Comparison of ENCODE assay signal across 9 cellular contexts in the genomic region with DNA sequence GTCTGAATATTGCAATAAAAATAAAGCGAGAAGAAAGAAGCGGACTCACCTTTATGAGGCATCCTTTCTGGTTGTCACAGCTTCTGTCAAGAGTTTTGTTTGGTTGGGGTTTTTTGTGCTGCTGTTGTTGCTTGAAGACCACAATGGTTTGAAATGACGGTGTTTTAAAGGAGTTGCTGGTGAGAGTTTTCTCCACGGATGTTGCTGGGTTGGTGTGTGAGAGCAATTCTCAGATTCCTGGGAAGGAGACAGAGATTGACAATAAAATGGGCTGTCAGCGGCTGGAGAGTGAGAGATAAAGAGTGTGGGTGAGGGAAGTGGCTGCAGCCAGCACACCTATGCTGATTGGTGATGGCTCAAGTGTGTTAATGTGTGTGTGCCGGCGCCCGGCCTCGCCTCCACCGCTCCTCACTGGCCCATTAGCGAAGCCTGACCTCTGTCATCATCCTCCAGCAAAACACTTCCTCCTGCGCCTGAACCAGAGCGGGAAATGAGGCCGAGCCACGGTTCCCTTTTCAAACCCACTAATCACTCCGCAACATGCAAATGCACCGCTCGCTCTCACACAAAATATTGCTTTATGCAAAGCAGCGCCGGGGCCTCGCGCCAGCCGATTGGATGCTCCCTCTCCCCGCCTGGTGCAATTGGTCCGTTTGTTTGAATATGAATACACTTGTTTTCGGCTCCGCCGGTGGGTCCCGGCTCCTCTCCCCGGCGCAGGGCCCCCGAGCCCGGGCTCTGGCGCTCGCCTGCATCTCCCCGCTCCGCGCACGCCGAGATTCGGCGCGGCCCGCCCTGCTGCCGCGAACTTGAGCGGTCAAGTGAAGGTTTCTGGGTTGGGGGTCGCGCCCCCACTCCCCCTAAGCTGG. TPM values are rescaled to one million over a fixed set of nuclear protein-coding genes. Genes with fewer than 3 reads are reported as not detected.
DNase-seq lines count a peak whose midpoint lies in the region; ATAC-seq and TF ChIP-seq lines count a peak whose summit lies in the region.
"Had no signal": no experiment of that assay in that cellular context is flagged by ENCODE, and none has a peak within 500 bp of the region (broad histone marks: within the 10 kb centered on the region; RNA-seq: fewer than 3 reads in every experiment).

A gene (minus strand): TSS at position 544 of the 869 bp plus-strand sequence. CDS start 4,911 bp downstream, outside the sequence.

- no peaks in the 10 kb centered on the region for H3K9me3 ChIP-seq in CD4-positive, CD25-positive, alpha-beta regulatory T cell (ENCODE audit: control insufficient read depth in 2 of 2, low read length in 2 of 2)

- H3K4me1 ChIP-seq in CD4-positive, CD25-positive, alpha-beta regulatory T cell (ENCODE audit: control insufficient read depth, insufficient read depth, low read length, poor library complexity, severe bottlenecking), result peaks cover 66% of the 10 kb centered on the region

- peak; percentile 28 to 49 for ATAC-seq in CD4-positive, CD25-positive, alpha-beta regulatory T cell (ENCODE audit: low read depth in 2 of 2)
- peak; percentile 38 for ATAC-seq in GM19025 (IDR thresholded peaks at IDR 0.05; ENCODE audit: low read depth, unreplicated experiment)
- ATAC-seq in HG03159 (IDR thresholded peaks at IDR 0.05; ENCODE audit: unreplicated experiment), result peak; percentile 69

- H3K36me3 ChIP-seq in CD4-positive, CD25-positive, alpha-beta regulatory T cell (ENCODE audit: control insufficient read depth, insufficient read depth, low read length), result no peaks in the 10 kb centered on the region

- no peak for TF ChIP-seq CTCF in glutamatergic neuron (IDR thresholded peaks at IDR 0.05; ENCODE audit: partially characterized antibody, unreplicated experiment)

- peaks cover 87% of the 10 kb centered on the region for H3K27me3 Mint-ChIP-seq in CD4-positive, CD25-positive, alpha-beta regulatory T cell
- peaks cover 76% of the 10 kb centered on the region for H3K27me3 Mint-ChIP-seq in activated naive CD4-positive, alpha-beta T cell treated with anti-CD3 and anti-CD28 coated beads for 36 hours (ENCODE audit: low read depth)
- peaks cover 54% of the 10 kb centered on the region for H3K27me3 Mint-ChIP-seq in glutamatergic neuron (ENCODE audit: unreplicated experiment)

- peak; percentile 31 to 61 (median 45) for DNase-seq in CD4-positive, CD25-positive, alpha-beta regulatory T cell
- DNase-seq in NCI-H446 (lab: John Stamatoyannopoulos, UW), result peak; percentile 98 to 99
- peak; percentile 82 for DNase-seq in activated naive CD4-positive, alpha-beta T cell treated with anti-CD3 and anti-CD28 coated beads for 36 hours
- peak; percentile 87 for DNase-seq in glutamatergic neuron
- peak in 51 of 56 donors; percentile 25 to 90 (median 58) for DNase-seq in nucleus accumbens (lab: John Stamatoyannopoulos, UW)
- DNase-seq in cerebellar cortex (ENCODE audit: low spot score), result no peak

- H3K27me3 ChIP-seq in CD4-positive, CD25-positive, alpha-beta regulatory T cell (ENCODE audit: control insufficient read depth, insufficient read depth, low read length), result peaks cover 52% of the 10 kb centered on the region

- H3K4me3 ChIP-seq in CD4-positive, CD25-positive, alpha-beta regulatory T cell (ENCODE audit: low read depth, low read length), result peak within 1 kb of the TSS; percentile 52

- peak within 1 kb of the TSS; percentile 79 to 91 (median 88) for H3K4me3 Mint-ChIP-seq in CD4-positive, CD25-positive, alpha-beta regulatory T cell
- peak within 1 kb of the TSS; percentile 73 for H3K4me3 Mint-ChIP-seq in activated naive CD4-positive, alpha-beta T cell treated with anti-CD3 and anti-CD28 coated beads for 36 hours
- H3K4me3 Mint-ChIP-seq in glutamatergic neuron (ENCODE audit: unreplicated experiment), result peak within 1 kb of the TSS; percentile 91

- no peaks in the 10 kb centered on the region for H3K36me3 Mint-ChIP-seq in CD4-positive, CD25-positive, alpha-beta regulatory T cell
- H3K36me3 Mint-ChIP-seq in activated naive CD4-positive, alpha-beta T cell treated with anti-CD3 and anti-CD28 coated beads for 36 hours (ENCODE audit: low read depth), result no peaks in the 10 kb centered on the region
- H3K36me3 Mint-ChIP-seq in glutamatergic neuron (ENCODE audit: unreplicated experiment), result peaks cover 8% of the 10 kb centered on the region

- no peak within 1 kb of the TSS for H3K27ac ChIP-seq in CD4-positive, CD25-positive, alpha-beta regulatory T cell (ENCODE audit: insufficient read depth, low read length, poor library complexity, severe bottlenecking)

- peaks cover 0 to 12% (median 3%) of the 10 kb centered on the region in 7 donors for H3K9me3 Mint-ChIP-seq in CD4-positive, CD25-positive, alpha-beta regulatory T cell
- no peaks in the 10 kb centered on the region for H3K9me3 Mint-ChIP-seq in activated naive CD4-positive, alpha-beta T cell treated with anti-CD3 and anti-CD28 coated beads for 36 hours
- H3K9me3 Mint-ChIP-seq in glutamatergic neuron (ENCODE audit: unreplicated experiment), result peaks cover 26% of the 10 kb centered on the region

- intact Hi-C loops in activated naive CD4-positive, alpha-beta T cell treated with anti-CD3 and anti-CD28 coated beads for 36 hours (cut with micrococcal nuclease), result loop anchor here (1.0 to 10.0 kb wide), 10 partner anchors 159 to 1486 kb away; a partner anchor contains a TSS

- H3K27ac Mint-ChIP-seq in CD4-positive, CD25-positive, alpha-beta regulatory T cell, result peak within 1 kb of the TSS in 1 of 3 donors; percentile 90
- H3K27ac Mint-ChIP-seq in activated naive CD4-positive, alpha-beta T cell treated with anti-CD3 and anti-CD28 coated beads for 36 hours, result no peak within 1 kb of the TSS
- peak within 1 kb of the TSS; percentile 45 for H3K27ac Mint-ChIP-seq in glutamatergic neuron (ENCODE audit: unreplicated experiment)

- peaks cover 19 to 63% (median 32%) of the 10 kb centered on the region in 4 donors for H3K4me1 Mint-ChIP-seq in CD4-positive, CD25-positive, alpha-beta regulatory T cell
- peaks cover 47% of the 10 kb centered on the region for H3K4me1 Mint-ChIP-seq in activated naive CD4-positive, alpha-beta T cell treated with anti-CD3 and anti-CD28 coated beads for 36 hours (ENCODE audit: low read depth)
- peaks cover 39% of the 10 kb centered on the region for H3K4me1 Mint-ChIP-seq in glutamatergic neuron (ENCODE audit: low read depth, unreplicated experiment)

- CTCF ChIA-PET in activated naive CD4-positive, alpha-beta T cell treated with anti-CD3 and anti-CD28 coated beads for 36 hours (lab: Charles Lee), result no interaction called here

RNA-seq across cellular contexts. Expression of the gene that starts here (rescaled TPM):
- not detected for total RNA-seq in CD4-positive, CD25-positive, alpha-beta regulatory T cell
- not detected for polyA plus RNA-seq in CD4-positive, CD25-positive, alpha-beta regulatory T cell
- total RNA-seq in activated naive CD4-positive, alpha-beta T cell treated with anti-CD3 and anti-CD28 coated beads for 36 hours, result 1 to 10 TPM; 1.5 TPM
- total RNA-seq in glutamatergic neuron (ENCODE audit: unreplicated experiment), result 30.7 TPM
- total RNA-seq: T-helper 2 cell treated with Interferon-gamma antibody and Interleukin-4, amounts not matched to agents 100 ng/mL and 5 ng/mL, for 36 hours had no signal

Comparison
In these comparisons a context has a peak if more than half of its experiments do, and no peak if none do; other contexts are left out.
1. RNA of the gene that starts here (total RNA-seq): 30.7 TPM in glutamatergic neuron (single experiment); 1.5 TPM in activated naive CD4-positive, alpha-beta T cell treated with anti-CD3 and anti-CD28 coated beads for 36 hours and not detected in CD4-positive, CD25-positive, alpha-beta regulatory T cell (single experiment); every median in the first group is over 10 times any median in the second.
2. Peak in DNase-seq, ATAC-seq and H3K4me3 ChIP-seq in CD4-positive, CD25-positive, alpha-beta regulatory T cell; RNA of the gene not detected or under 1 TPM.
3. Peak in every context shown above with its lines, with median percentiles within 50 percentile points of each other: ATAC-seq and H3K4me3 Mint-ChIP-seq.